20 cellular contexts compared by ENCODE assay signal in the genomic region with DNA sequence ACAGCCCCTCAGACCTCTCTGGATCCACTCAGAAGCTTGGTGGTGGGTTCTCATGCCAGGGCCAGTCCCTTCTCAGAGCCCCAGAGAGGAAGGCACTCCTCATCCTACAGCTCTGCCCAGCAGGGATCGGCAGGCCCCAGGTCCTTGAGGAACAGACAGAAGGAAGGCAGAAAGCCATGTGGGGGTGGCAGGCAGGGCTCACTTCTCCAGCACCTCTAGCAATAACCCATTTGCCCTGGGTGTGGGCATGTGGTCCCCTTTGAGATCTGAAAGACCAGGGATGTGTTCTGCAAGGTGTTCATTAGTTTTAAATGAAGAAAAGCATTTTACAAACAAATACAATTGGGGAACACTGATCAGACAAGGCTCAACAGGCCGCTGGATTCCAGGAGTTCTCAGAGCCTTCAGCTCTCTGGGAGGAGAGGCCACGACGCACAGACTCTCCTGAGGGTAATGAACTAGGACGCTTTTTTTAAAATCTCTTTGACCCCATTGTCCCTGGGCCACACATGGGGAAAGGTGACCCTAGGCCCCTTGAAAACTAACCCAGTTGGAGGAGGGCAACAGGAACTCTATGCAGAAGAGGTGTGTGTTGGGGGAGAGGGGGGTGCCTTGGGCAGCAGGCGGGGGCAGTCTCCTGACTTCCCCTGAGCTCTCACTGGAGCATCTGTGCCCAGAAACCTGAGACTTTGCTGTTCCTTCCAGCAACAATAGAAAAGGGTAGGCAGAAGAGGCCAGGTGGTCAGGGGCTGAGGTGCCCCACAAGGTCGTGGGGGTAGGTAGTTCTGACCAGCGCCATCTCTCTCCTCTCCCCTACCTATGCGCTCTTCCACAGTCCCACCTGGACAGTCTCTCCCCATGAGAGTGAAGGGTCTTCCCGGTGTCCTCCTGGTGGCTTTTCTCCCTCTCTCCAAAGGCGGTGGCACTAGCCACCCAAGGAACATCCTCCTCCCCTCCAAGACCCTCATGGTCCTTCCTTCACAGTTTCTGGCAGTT. TPM values are rescaled to one million over a fixed set of nuclear protein-coding genes. Genes with fewer than 3 reads are reported as not detected.
DNase-seq lines count a peak whose midpoint lies in the region; ATAC-seq and TF ChIP-seq lines count a peak whose summit lies in the region.
"Had no signal": no experiment of that assay in that cellular context is flagged by ENCODE, and none has a peak within 500 bp of the region (broad histone marks: within the 10 kb centered on the region; RNA-seq: fewer than 3 reads in every experiment).

No MANE protein-coding gene starts in this region.

- H3K4me3 ChIP-seq in heart left ventricle (no peak overlapping the region), left ventricle myocardium inferior (peak overlapping the region; percentile 77), trophoblast cell (ENCODE audit: low read depth, low read length) (no peak overlapping the region), aorta (ENCODE audit: low read length in 2 of 2) (no peak overlapping the region)
- H3K4me3 ChIP-seq: GM23248, left lung, prostate gland, upper lobe of right lung had no signal

- H4K91ac ChIP-seq in trophoblast cell (ENCODE audit: low read depth, low read length): peak overlapping the region; percentile 19

- no peak overlapping the region for H3K18ac ChIP-seq in trophoblast cell (ENCODE audit: low read length)

- H3K14ac ChIP-seq in trophoblast cell (ENCODE audit: low read length): no peak overlapping the region

- ATAC-seq in heart left ventricle: peak in 1 of 4 donors; percentile 0
- no peak for ATAC-seq in left ventricle myocardium superior
- no peak for ATAC-seq in aorta (ENCODE audit: low FRiP score)
- ATAC-seq in HG02970 (IDR thresholded peaks at IDR 0.05; ENCODE audit: low FRiP score, unreplicated experiment): no peak
- ATAC-seq: left lung, upper lobe of right lung had no signal

- H3K4me1 ChIP-seq in heart left ventricle: peaks cover 4 to 77% (median 24%) of the 10 kb centered on the region in 12 donors
- H3K4me1 ChIP-seq in left ventricle myocardium inferior: peaks cover 85% of the 10 kb centered on the region
- peaks cover 9 to 11% of the 10 kb centered on the region in 2 experiments for H3K4me1 ChIP-seq in trophoblast cell (ENCODE audit: control insufficient read depth in 1 of 2, insufficient read depth in 2 of 2, low read length in 2 of 2)
- no peaks in the 10 kb centered on the region for H3K4me1 ChIP-seq in aorta (ENCODE audit: control insufficient read depth in 1 of 2, insufficient read depth in 2 of 2, low read length in 2 of 2)
- H3K4me1 ChIP-seq: prostate gland had no signal

- peaks cover 11% of the 10 kb centered on the region for H3K79me2 ChIP-seq in trophoblast cell (ENCODE audit: control insufficient read depth, insufficient read depth, low read length, poor library complexity)

- 68 to 70% (median 69%) methylated on average over 10 to 11 of the region's 11 CpGs for WGBS in heart left ventricle, 4 donors
- WGBS in trophoblast cell (ENCODE audit: extremely low coverage, insufficient coverage, insufficient read length): no CpG with 5 or more reads among the region's 11 CpGs
- 79 to 84% methylated on average over 11 of the region's 11 CpGs for WGBS in aorta, 2 donors

- intact Hi-C loops in heart left ventricle (cut with DNase I) (no loop called here), left ventricle myocardium superior (cut with micrococcal nuclease) (no loop called here), left ventricle myocardium inferior (cut with micrococcal nuclease) (loop anchor here (10.0 kb wide), 1 partner anchor 196 kb away; no protein-coding TSS in a partner anchor), aorta (cut with DNase I) (loop anchor here in 1 of 2 donors (5.0 kb wide), 1 partner anchor 193 kb away; no protein-coding TSS in a partner anchor)

- H3K27ac ChIP-seq in heart left ventricle: peak overlapping the region in 9 of 12 donors; percentile 5 to 98 (median 49)
- peak overlapping the region; percentile 94 for H3K27ac ChIP-seq in left ventricle myocardium inferior (replicated peaks)
- no peak overlapping the region for H3K27ac ChIP-seq in trophoblast cell (ENCODE audit: low read depth, low read length)
- no peak overlapping the region for H3K27ac ChIP-seq in aorta (ENCODE audit: low read depth in 1 of 2, low read length in 2 of 2)
- H3K27ac ChIP-seq: epithelial cell of prostate, GM23248, left lung, prostate gland, upper lobe of right lung had no signal

- peak in 3 of 5 donors; percentile 26 to 35 (median 30) for DNase-seq in heart left ventricle
- DNase-seq in left ventricle myocardium superior: no peak
- no peak for DNase-seq in left ventricle myocardium inferior
- DNase-seq in trophoblast cell: no peak
- DNase-seq in aorta: peak; percentile 42 to 55
- no peak for DNase-seq in NCI-H1105 treated with DMSO at 0.1 percent for 48 hours (lab: John Stamatoyannopoulos, UW)
- DNase-seq in GM03348 (ENCODE audit: low spot score): no peak
- DNase-seq: activated CD4-positive, alpha-beta T cell treated with anti-CD3 and anti-CD28 coated beads, Interleukin-2, amount 10 ng/mL, durations not matched to agents 24 days and 14 days; activated naive CD4-positive, alpha-beta T cell treated with anti-CD3 and anti-CD28 coated beads, Interleukin-2, amount 10 ng/mL, durations not matched to agents 7 days and 5 days; foreskin melanocyte; GM23248; IMR-90; left lung; NCI-H146 had no signal

- H3K9ac ChIP-seq in trophoblast cell (ENCODE audit: low read length): no peak overlapping the region
- H3K9ac ChIP-seq: GM23248 had no signal

- H3K9me3 ChIP-seq in heart left ventricle (no peaks in the 10 kb centered on the region), left ventricle myocardium inferior (replicated peaks) (no peaks in the 10 kb centered on the region), trophoblast cell (ENCODE audit: insufficient read depth, low read depth, low read length) (no peaks in the 10 kb centered on the region), aorta (ENCODE audit: control insufficient read depth, low read length) (no peaks in the 10 kb centered on the region)
- H3K9me3 ChIP-seq: left lung, prostate gland, upper lobe of right lung had no signal

- no peak overlapping the region for H2BK5ac ChIP-seq in trophoblast cell (ENCODE audit: low read depth, low read length, poor library complexity)

- H4K12ac ChIP-seq in trophoblast cell (ENCODE audit: low read depth, low read length): no peak overlapping the region

- H3K79me1 ChIP-seq in trophoblast cell (ENCODE audit: low read length): peaks cover 16% of the 10 kb centered on the region

- no peak overlapping the region for H2BK12ac ChIP-seq in trophoblast cell (ENCODE audit: low read length)

- no peak overlapping the region for H2AK5ac ChIP-seq in trophoblast cell (ENCODE audit: low read length)

- H2BK120ac ChIP-seq in trophoblast cell (ENCODE audit: insufficient read depth, low read length, poor library complexity): no peak overlapping the region

- no peak overlapping the region for H2AFZ ChIP-seq in trophoblast cell (ENCODE audit: insufficient read depth, low read length, poor library complexity)
- H2AFZ ChIP-seq: GM23248 had no signal

- H3K23ac ChIP-seq in trophoblast cell (ENCODE audit: low read length): no peak overlapping the region

- H3K27me3 ChIP-seq in heart left ventricle (peaks cover 0 to 10% (median 0%) of the 10 kb centered on the region in 9 donors), left ventricle myocardium inferior (ENCODE audit: low read depth) (peaks cover 37% of the 10 kb centered on the region), trophoblast cell (ENCODE audit: insufficient read depth, low read length) (no peaks in the 10 kb centered on the region), aorta (ENCODE audit: control insufficient read depth in 1 of 2, insufficient read depth in 2 of 2, low read length in 1 of 2) (no peaks in the 10 kb centered on the region)
- H3K27me3 ChIP-seq: upper lobe of right lung had no signal

- H3K4ac ChIP-seq in trophoblast cell (ENCODE audit: low read depth, low read length): no peak overlapping the region

- no peak for TF ChIP-seq POLR2A in heart left ventricle (IDR thresholded peaks at IDR 0.05)

- TF ChIP-seq CTCF in heart left ventricle (IDR thresholded peaks at IDR 0.05): no peak
- no peak for TF ChIP-seq CTCF in left ventricle myocardium inferior (IDR thresholded peaks at IDR 0.05; ENCODE audit: borderline replicate concordance)

- H3K4me2 ChIP-seq in trophoblast cell (ENCODE audit: low read length): no peak overlapping the region

- peaks cover 0 to 77% (median 16%) of the 10 kb centered on the region in 9 donors for H3K36me3 ChIP-seq in heart left ventricle
- peaks cover 19% of the 10 kb centered on the region for H3K36me3 ChIP-seq in left ventricle myocardium inferior
- no peaks in the 10 kb centered on the region for H3K36me3 ChIP-seq in trophoblast cell (ENCODE audit: control insufficient read depth in 1 of 2, insufficient read depth in 2 of 2, low read length in 2 of 2)
- peaks cover 0 to 3% of the 10 kb centered on the region in 2 donors for H3K36me3 ChIP-seq in aorta (ENCODE audit: control insufficient read depth in 1 of 2, insufficient read depth in 2 of 2, low read length in 1 of 2)
- H3K36me3 ChIP-seq: left lung, prostate gland, upper lobe of right lung had no signal

- H4K8ac ChIP-seq in trophoblast cell (ENCODE audit: low read depth, low read length): no peak overlapping the region

RNA-seq across cellular contexts. Expression of a gene that starts 40.8 kb away (rescaled TPM):
- total RNA-seq in heart left ventricle: 1,000 to 10,000 TPM in 7 of 9 donors, 100 to 1,000 TPM in 2; 800 to 1,716 (median 1,273) TPM
- 1,000 to 10,000 TPM in 1 of 2 donors, 100 to 1,000 TPM in 1; 165 to 1,759 TPM for polyA plus RNA-seq in heart left ventricle
- 1,459 TPM for total RNA-seq in left ventricle myocardium superior
- total RNA-seq in left ventricle myocardium inferior: 1,542 TPM
- polyA plus RNA-seq in trophoblast cell (2013): 0.11 and 0.24 TPM in 2 replicates
- total RNA-seq in aorta: 100 to 1,000 TPM in 1 of 2 donors, 10 to 100 TPM in 1; 67.9 to 132 TPM
- 10 to 100 TPM; 11.0 to 32.6 TPM for polyA plus RNA-seq in aorta
- total RNA-seq: activated CD4-positive, alpha-beta T cell treated with anti-CD3 and anti-CD28 coated beads, Interleukin-2, amount 10 ng/mL, durations not matched to agents 24 days and 14 days; RPMI7951 had no signal

RNA-seq across cellular contexts. Expression of a gene that starts 47.3 kb away (rescaled TPM):
- total RNA-seq in heart left ventricle: 10 to 100 TPM; 19.9 to 72.0 (median 46.1) TPM
- 10 to 100 TPM in 1 of 2 donors, 1 to 10 TPM in 1; 6.3 to 18.6 TPM for polyA plus RNA-seq in heart left ventricle
- total RNA-seq in left ventricle myocardium superior: 48.4 TPM
- 43.8 TPM for total RNA-seq in left ventricle myocardium inferior
- 33.4 and 35.8 TPM in 2 replicates for polyA plus RNA-seq in trophoblast cell (2013)
- 100 to 1,000 TPM; 104 to 120 TPM for total RNA-seq in aorta
- 10 to 100 TPM; 19.3 to 22.9 TPM for polyA plus RNA-seq in aorta

RNA-seq across cellular contexts. Expression of a gene that starts 54.7 kb away (rescaled TPM):
- total RNA-seq in heart left ventricle: under 1 TPM in 3 of 9 donors, not detected in 6; 0.19 to 0.28 (median 0.25) TPM
- polyA plus RNA-seq in heart left ventricle: under 1 TPM; 0.03 to 0.08 TPM
- total RNA-seq in left ventricle myocardium superior: 0.25 TPM
- total RNA-seq in left ventricle myocardium inferior: 0.25 TPM
- polyA plus RNA-seq in trophoblast cell (2013): not detected in 2 replicates
- under 1 TPM in 1 of 2 donors, not detected in 1; 0.36 TPM for total RNA-seq in aorta
- not detected for polyA plus RNA-seq in aorta
- total RNA-seq: activated CD4-positive, alpha-beta T cell treated with anti-CD3 and anti-CD28 coated beads, Interleukin-2, amount 10 ng/mL, durations not matched to agents 24 days and 14 days; GM23248; IMR-90; left lung; MCF 10A; prostate gland; RPMI7951; upper lobe of right lung had no signal
- polyA plus RNA-seq: GM23248 had no signal

Comparison
In these comparisons a context has a peak if more than half of its experiments do, and no peak if none do; other contexts are left out.
1. DNase-seq: peak in heart left ventricle (3 of 5) and aorta (2 of 2); none in left ventricle myocardium superior (single experiment), left ventricle myocardium inferior (single experiment), trophoblast cell (0 of 2), NCI-H1105 treated with DMSO at 0.1 percent for 48 hours (single experiment) and GM03348 (single experiment).
2. H3K27ac ChIP-seq: peak in heart left ventricle (9 of 12) and left ventricle myocardium inferior (single experiment); none in trophoblast cell (single experiment) and aorta (0 of 2).
3. RNA of a gene that starts 40.8 kb away (total RNA-seq): 1,542 TPM in left ventricle myocardium inferior (single experiment), 1,459 TPM in left ventricle myocardium superior (single experiment) and 800 to 1,716 TPM in heart left ventricle; 67.9 to 132 TPM in aorta; every median in the first group is over 4 times any median in the second.